ENCODE assay signal across 13 cellular contexts in genomic region chr1:46953847-46954246, GRCh38. TPM values are rescaled to one million over a fixed set of nuclear protein-coding genes. Genes with fewer than 3 reads are reported as not detected.
"Had no signal": no experiment of that assay in that cellular context is flagged by ENCODE, and none has a peak within 500 bp of the region (broad histone marks: within the 10 kb centered on the region; RNA-seq: fewer than 3 reads in every experiment).

No MANE protein-coding gene starts in this region.

RNA-seq across cellular contexts. Expression of gene CYP4A11, which starts 12.6 kb away (rescaled TPM):
- total RNA-seq: activated B cell treated with CpG ODN at 0.5 μM for 24 hours; activated CD4-positive, alpha-beta memory T cell treated with anti-CD3 and anti-CD28 coated beads for 36 hours; activated CD4-positive, alpha-beta memory T cell treated with anti-CD3 and anti-CD28 coated beads, Interleukin-2, amount 10 ng/mL, durations not matched to agents 7 days and 5 days; activated CD4-positive, alpha-beta T cell treated with anti-CD3 and anti-CD28 coated beads for 36 hours; activated CD4-positive, alpha-beta T cell treated with anti-CD3 and anti-CD28 coated beads, Interleukin-2, amount 10 ng/mL, durations not matched to agents 24 days and 14 days; activated CD4-positive, alpha-beta T cell treated with anti-CD3 and anti-CD28 coated beads, Interleukin-2, amount 10 ng/mL, durations not matched to agents 7 days and 5 days; activated CD8-positive, alpha-beta memory T cell treated with anti-CD3 and anti-CD28 coated beads for 36 hours; activated CD8-positive, alpha-beta memory T cell treated with anti-CD3 and anti-CD28 coated beads, Interleukin-2, amount 10 ng/mL, durations not matched to agents 7 days and 5 days; activated CD8-positive, alpha-beta T cell treated with anti-CD3 and anti-CD28 coated beads for 36 hours; activated CD8-positive, alpha-beta T cell treated with anti-CD3 and anti-CD28 coated beads, Interleukin-2, amount 10 ng/mL, durations not matched to agents 7 days and 5 days; T-helper 1 cell treated with Interleukin-12 subunit alpha and Interleukin-12 subunit beta and Interleukin-4 antibody, amounts not matched to agents 30 ng/mL and 1 ng/mL, for 36 hours; T-helper 17 cell; T-helper 2 cell treated with Interferon-gamma antibody and Interleukin-4, amounts not matched to agents 100 ng/mL and 5 ng/mL, for 36 hours had no signal
